ENCODE assay signal across 13 cellular contexts in the genomic region with DNA sequence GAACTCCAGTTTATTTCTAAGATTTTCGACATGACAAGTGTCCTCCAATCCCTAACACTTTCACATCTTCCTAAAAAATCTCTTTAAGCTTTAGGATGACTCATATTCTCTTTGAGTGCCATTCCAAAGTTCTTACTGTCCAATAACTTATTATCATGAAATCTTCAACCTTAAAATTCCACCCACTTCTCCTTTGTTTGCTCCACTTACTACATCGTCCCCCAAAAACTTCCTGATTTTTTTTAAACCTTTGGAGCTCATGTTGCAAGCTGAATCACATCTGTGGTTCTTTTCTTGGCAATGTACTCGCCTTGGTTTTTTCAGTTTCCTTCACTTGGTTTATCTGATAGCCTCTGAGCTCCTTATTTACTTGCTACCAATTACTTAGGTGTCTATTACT. TPM values are rescaled to one million over a fixed set of nuclear protein-coding genes. Genes with fewer than 3 reads are reported as not detected.
DNase-seq lines count a peak whose midpoint lies in the region; ATAC-seq, FAIRE-seq and TF ChIP-seq lines count a peak whose summit lies in the region.
"Had no signal": no experiment of that assay in that cellular context is flagged by ENCODE, and none has a peak within 500 bp of the region (broad histone marks: within the 10 kb centered on the region; RNA-seq: fewer than 3 reads in every experiment).

No MANE protein-coding gene starts in this region.

- peak; percentile 87 for ATAC-seq in PC-3
- ATAC-seq: mucosa of descending colon, WTC11 had no signal

- H3K4me2 ChIP-seq in PC-3 (ENCODE audit: low read length): peak overlapping the region; percentile 87
- H3K4me2 ChIP-seq in osteoblast (ENCODE audit: insufficient read depth, low read length): peak overlapping the region; percentile 39

- no peaks in the 10 kb centered on the region for H3K27me3 ChIP-seq in PC-3 (ENCODE audit: low read length)
- H3K27me3 ChIP-seq in osteoblast (ENCODE audit: insufficient read depth, low read length): no peaks in the 10 kb centered on the region
- H3K27me3 ChIP-seq: ascending aorta had no signal

- POLR2A ChIA-PET in PC-3 (lab: Charles Lee; ENCODE audit: unreplicated experiment): interaction anchor here (0.6 kb wide), 1 partner anchor 250 kb away, joined by 5 read pairs; a partner anchor contains a TSS

- peaks cover 30% of the 10 kb centered on the region for H3K4me1 ChIP-seq in PC-3 (ENCODE audit: insufficient read depth, low read length)
- peaks cover 12% of the 10 kb centered on the region for H3K4me1 ChIP-seq in osteoblast (ENCODE audit: insufficient read depth, low read length)
- no peaks in the 10 kb centered on the region for H3K4me1 ChIP-seq in kidney (ENCODE audit: control insufficient read depth in 1 of 2, insufficient read depth in 1 of 2, low read depth in 1 of 2, low read length in 2 of 2)
- H3K4me1 ChIP-seq: ascending aorta had no signal

- H3K79me2 ChIP-seq in PC-3 (ENCODE audit: low read length) (no peaks in the 10 kb centered on the region), osteoblast (ENCODE audit: insufficient read depth, low read length) (no peaks in the 10 kb centered on the region)

- H3K4me3 ChIP-seq in PC-3 (ENCODE audit: low read length): peak overlapping the region; percentile 44; the same call in 1 of the 2 replicates
- H3K4me3 ChIP-seq in osteoblast (ENCODE audit: insufficient read depth, low read length): no peak overlapping the region
- H3K4me3 ChIP-seq in kidney (ENCODE audit: low read length in 2 of 2): no peak overlapping the region
- H3K4me3 ChIP-seq: ascending aorta, mucosa of descending colon had no signal

- CTCF ChIA-PET in PC-3 (lab: Charles Lee): interaction anchor here (1.0 kb wide), 1 partner anchor 13 kb away, joined by 3 read pairs; no protein-coding TSS in a partner anchor

- H3K27ac ChIP-seq in PC-3 (ENCODE audit: low read length): peak overlapping the region; percentile 89
- peak overlapping the region; percentile 21 for H3K27ac ChIP-seq in osteoblast (ENCODE audit: low read depth, low read length)
- no peak overlapping the region for H3K27ac ChIP-seq in kidney (ENCODE audit: low read depth in 2 of 2, low read length in 2 of 2)
- H3K27ac ChIP-seq: ascending aorta had no signal

- H3K36me3 ChIP-seq in PC-3 (ENCODE audit: low read depth, low read length) (no peaks in the 10 kb centered on the region), osteoblast (ENCODE audit: insufficient read depth, low read length) (no peaks in the 10 kb centered on the region), kidney (ENCODE audit: control insufficient read depth in 1 of 2, insufficient read depth in 2 of 2, low read length in 2 of 2) (no peaks in the 10 kb centered on the region)
- H3K36me3 ChIP-seq: ascending aorta had no signal

- H3K9me2 ChIP-seq in PC-3 (replicated peaks; ENCODE audit: low read length): no peaks in the 10 kb centered on the region

- peaks cover 7% of the 10 kb centered on the region for H3F3A ChIP-seq in PC-3 (ENCODE audit: low read length, unreplicated experiment)

- FAIRE-seq in kidney (lab: Jason Lieb, UNC): no peak
- FAIRE-seq: endometrium had no signal

- BruUV-seq in PC-3 (replicated peaks; lab: Mats Ljungman, UMichigan): no TSS peak

- intact Hi-C loops in PC-3 (cut with micrococcal nuclease): loop anchor here (5.0 kb wide), 1 partner anchor 41 kb away; a partner anchor contains a TSS
- intact Hi-C loops in kidney (cut with DNase I): no loop called here

- H4K20me1 ChIP-seq in PC-3 (ENCODE audit: low read length) (no peaks in the 10 kb centered on the region), osteoblast (ENCODE audit: insufficient read depth, low read length) (no peaks in the 10 kb centered on the region)

- no peak for TF ChIP-seq CTCF in PC-3 (conservative IDR thresholded peaks at IDR 0.05; ENCODE audit: low read depth, low read length)
- no peak for TF ChIP-seq CTCF in osteoblast (IDR thresholded peaks at IDR 0.05; ENCODE audit: extremely low read depth, low read depth, low read length)
- TF ChIP-seq CTCF in kidney (IDR thresholded peaks at IDR 0.05; ENCODE audit: borderline replicate concordance, extremely low read depth, insufficient read depth): no peak

- peak overlapping the region; percentile 50; the same call in 1 of the 2 replicates for H2AFZ ChIP-seq in PC-3 (ENCODE audit: low read length)
- H2AFZ ChIP-seq in osteoblast (ENCODE audit: low read length): no peak overlapping the region

- peak overlapping the region; percentile 60 for H3K9ac ChIP-seq in PC-3 (ENCODE audit: low read length)
- H3K9ac ChIP-seq in kidney (ENCODE audit: low read length in 2 of 2): no peak overlapping the region

- peak; percentile 96 for DNase-seq in EH (ENCODE audit: low read depth)
- peak; percentile 93 for DNase-seq in PC-3
- DNase-seq in dermis blood vessel endothelial cell: peak; percentile 63
- DNase-seq in osteoblast (ENCODE audit: insufficient read length, low spot score, missing footprints): peak; percentile 70
- DNase-seq in DMS79 (lab: John Stamatoyannopoulos, UW): no peak
- DNase-seq in kidney: no peak
- DNase-seq in NCI-H2227 treated with DMSO at 0.1 percent for 48 hours (lab: John Stamatoyannopoulos, UW): no peak
- DNase-seq in NCI-H2107 treated with DMSO at 0.1 percent for 48 hours (lab: John Stamatoyannopoulos, UW; ENCODE audit: unreplicated experiment): no peak
- DNase-seq: mucosa of descending colon, NCI-H1417 had no signal

- H3K9me3 ChIP-seq in PC-3 (ENCODE audit: low read length) (no peaks in the 10 kb centered on the region), osteoblast (ENCODE audit: low read depth, low read length) (no peaks in the 10 kb centered on the region), kidney (ENCODE audit: control insufficient read depth in 1 of 2, low read length in 2 of 2) (no peaks in the 10 kb centered on the region)
- H3K9me3 ChIP-seq: ascending aorta, mucosa of descending colon had no signal

RNA-seq across cellular contexts. Expression of a gene that starts 39.2 kb away (rescaled TPM):
- total RNA-seq in PC-3 (2014; rRNA removed): 5.0 and 7.8 TPM in 2 replicates
- total RNA-seq in dermis blood vessel endothelial cell: 74.7 and 96.4 TPM in 2 replicates
- total RNA-seq in osteoblast: 47.0 and 52.7 TPM in 2 replicates
- total RNA-seq in kidney: 27.1 TPM
- 15.7 TPM for polyA plus RNA-seq in kidney (ENCODE audit: insufficient read depth, low read depth, low replicate concordance)

Comparison
In these comparisons a context has a peak if more than half of its experiments do, and no peak if none do; other contexts are left out.
1. DNase-seq: peak in EH (single experiment), PC-3 (single experiment), dermis blood vessel endothelial cell (single experiment) and osteoblast (single experiment); none in DMS79 (single experiment), kidney (single experiment), NCI-H2227 treated with DMSO at 0.1 percent for 48 hours (single experiment) and NCI-H2107 treated with DMSO at 0.1 percent for 48 hours (single experiment).
2. H3K27ac ChIP-seq: peak in PC-3 (single experiment) and osteoblast (single experiment); none in kidney (0 of 2).